8 cellular contexts compared by ENCODE assay signal in genomic region chr10:62380002-62380401, GRCh38. TPM values are rescaled to one million over a fixed set of nuclear protein-coding genes. Genes with fewer than 3 reads are reported as not detected.
DNase-seq lines count a peak whose midpoint lies in the region; ATAC-seq and TF ChIP-seq lines count a peak whose summit lies in the region.
"Had no signal": no experiment of that assay in that cellular context is flagged by ENCODE, and none has a peak within 500 bp of the region (broad histone marks: within the 10 kb centered on the region; RNA-seq: fewer than 3 reads in every experiment).

No MANE protein-coding gene starts in this region.

- H3K9ac ChIP-seq in GM23248 (no peak overlapping the region), neural progenitor cell (no peak overlapping the region)

- H3K79me2 ChIP-seq in GM23248 (ENCODE audit: insufficient read depth) (no peaks in the 10 kb centered on the region), osteoblast (ENCODE audit: insufficient read depth, low read length) (no peaks in the 10 kb centered on the region), neural progenitor cell (ENCODE audit: low read depth) (no peaks in the 10 kb centered on the region)

- no peaks in the 10 kb centered on the region for H3K36me3 ChIP-seq in GM23248 (ENCODE audit: low read depth)
- H3K36me3 ChIP-seq in osteoblast (ENCODE audit: insufficient read depth, low read length): no peaks in the 10 kb centered on the region
- no peaks in the 10 kb centered on the region for H3K36me3 ChIP-seq in neural progenitor cell

- no peaks in the 10 kb centered on the region for H3K9me3 Mint-ChIP-seq in neural progenitor cell
- H3K9me3 Mint-ChIP-seq: activated CD4-positive, alpha-beta T cell treated with anti-CD3 and anti-CD28 coated beads, Interleukin-2, amount 10 ng/mL, durations not matched to agents 7 days and 5 days had no signal

- peaks cover 31% of the 10 kb centered on the region for H3F3A ChIP-seq in GM23248 (ENCODE audit: insufficient read depth)
- H3F3A ChIP-seq in neural progenitor cell (ENCODE audit: low read depth): peaks cover 1% of the 10 kb centered on the region

- peaks cover 4% of the 10 kb centered on the region for H3K4me1 Mint-ChIP-seq in neural progenitor cell

- peaks cover 42% of the 10 kb centered on the region for H3K4me1 ChIP-seq in GM23248 (ENCODE audit: insufficient read depth)
- peaks cover 21% of the 10 kb centered on the region for H3K4me1 ChIP-seq in osteoblast (ENCODE audit: insufficient read depth, low read length)
- no peaks in the 10 kb centered on the region for H3K4me1 ChIP-seq in neural progenitor cell

- H3K27me3 ChIP-seq in GM23248 (replicated peaks; ENCODE audit: insufficient read depth) (no peaks in the 10 kb centered on the region), osteoblast (ENCODE audit: insufficient read depth, low read length) (peaks cover 2% of the 10 kb centered on the region), neural progenitor cell (peaks cover 19% of the 10 kb centered on the region)

- H3K27me3 Mint-ChIP-seq in neural progenitor cell (ENCODE audit: insufficient read depth, low read depth): no peaks in the 10 kb centered on the region

- H2AFZ ChIP-seq in GM23248 (no peak overlapping the region), osteoblast (ENCODE audit: low read length) (no peak overlapping the region), neural progenitor cell (replicated peaks) (no peak overlapping the region)

- H3K4me3 Mint-ChIP-seq in neural progenitor cell: no peak overlapping the region
- H3K4me3 Mint-ChIP-seq: activated CD4-positive, alpha-beta T cell treated with anti-CD3 and anti-CD28 coated beads, Interleukin-2, amount 10 ng/mL, durations not matched to agents 7 days and 5 days had no signal

- no peak for ATAC-seq in HG02610 (IDR thresholded peaks at IDR 0.05; ENCODE audit: unreplicated experiment)

- no peak overlapping the region for H3K4me3 ChIP-seq in GM23248
- no peak overlapping the region for H3K4me3 ChIP-seq in osteoblast (ENCODE audit: insufficient read depth, low read length)
- H3K4me3 ChIP-seq in neural progenitor cell: no peak overlapping the region

- DNase-seq in GM23248: peak; percentile 85
- DNase-seq in NCI-H460 (ENCODE audit: extremely low read depth, low read depth): peak; percentile 56
- peak; percentile 15 for DNase-seq in cerebellar cortex (ENCODE audit: low spot score)
- peak; percentile 64 for DNase-seq in osteoblast (ENCODE audit: insufficient read length, low spot score, missing footprints)
- no peak for DNase-seq in NCI-H187 treated with DMSO at 0.1 percent for 48 hours (lab: John Stamatoyannopoulos, UW)
- DNase-seq in neural progenitor cell (ENCODE audit: low spot score): no peak
- DNase-seq: activated CD4-positive, alpha-beta T cell treated with anti-CD3 and anti-CD28 coated beads, Interleukin-2, amount 10 ng/mL, durations not matched to agents 7 days and 5 days had no signal

- no peaks in the 10 kb centered on the region for H3K9me2 ChIP-seq in GM23248 (ENCODE audit: insufficient read depth)

- H3K27ac Mint-ChIP-seq in neural progenitor cell: no peak overlapping the region
- H3K27ac Mint-ChIP-seq: activated CD4-positive, alpha-beta T cell treated with anti-CD3 and anti-CD28 coated beads, Interleukin-2, amount 10 ng/mL, durations not matched to agents 7 days and 5 days had no signal

- in situ Hi-C loops in GM23248 (cut with MboI): no loop called here

- H4K20me1 ChIP-seq in GM23248 (ENCODE audit: insufficient read depth): no peaks in the 10 kb centered on the region
- H4K20me1 ChIP-seq in osteoblast (ENCODE audit: insufficient read depth, low read length): no peaks in the 10 kb centered on the region
- no peaks in the 10 kb centered on the region for H4K20me1 ChIP-seq in neural progenitor cell (ENCODE audit: low read depth)

- H3K9me3 ChIP-seq in GM23248 (ENCODE audit: low read depth): no peaks in the 10 kb centered on the region
- H3K9me3 ChIP-seq in osteoblast (ENCODE audit: low read depth, low read length): no peaks in the 10 kb centered on the region
- no peaks in the 10 kb centered on the region for H3K9me3 ChIP-seq in neural progenitor cell (ENCODE audit: low read depth)

- no peak for TF ChIP-seq CTCF in osteoblast (IDR thresholded peaks at IDR 0.05; ENCODE audit: extremely low read depth, low read depth, low read length)
- TF ChIP-seq CTCF in neural progenitor cell (IDR thresholded peaks at IDR 0.05): no peak

- H3K4me2 ChIP-seq in GM23248 (ENCODE audit: unreplicated experiment) (no peak overlapping the region), osteoblast (ENCODE audit: insufficient read depth, low read length) (no peak overlapping the region), neural progenitor cell (no peak overlapping the region)

- H3K27ac ChIP-seq in GM23248: no peak overlapping the region
- no peak overlapping the region for H3K27ac ChIP-seq in osteoblast (ENCODE audit: low read depth, low read length)
- no peak overlapping the region for H3K27ac ChIP-seq in neural progenitor cell

- no peaks in the 10 kb centered on the region for H3K36me3 Mint-ChIP-seq in neural progenitor cell

- whole genome bisulfite sequencing in GM23248 (ENCODE audit: low coverage in 1 of 2, low lambda C conversion rate in 2 of 2, missing lambda C conversion rate in 2 of 2), 2 experiments: 0 to 3% methylated on average over 1 of the region's 1 CpG

RNA-seq across cellular contexts. Expression of gene ZNF365, which starts 5.8 kb away (rescaled TPM):
- total RNA-seq in GM23248 (2014; rRNA removed; shearing (Covaris generic)): 0.86 and 2.4 TPM in 2 replicates
- polyA plus RNA-seq in GM23248 (2016; fragmentation: Nextera tagmentation; extraction: Ambion mirVana): 0.76 and 1.4 TPM in 2 replicates
- 3.3 and 4.2 TPM in 2 replicates for total RNA-seq in NCI-H460 (2014; rRNA removed; shearing (Covaris generic))
- polyA plus RNA-seq in NCI-H460 (2014; cell fraction: nucleus; rRNA removed): 0.21 and 0.27 TPM in 2 replicates
- total RNA-seq in osteoblast: 9.1 and 9.8 TPM in 2 replicates
- total RNA-seq in neural progenitor cell (ENCODE audit: low replicate concordance): 0.26 and 0.28 TPM in 2 replicates

Comparison
In these comparisons a context has a peak if more than half of its experiments do, and no peak if none do; other contexts are left out.
1. DNase-seq: peak in GM23248 (single experiment), NCI-H460 (single experiment), cerebellar cortex (single experiment) and osteoblast (single experiment); none in NCI-H187 treated with DMSO at 0.1 percent for 48 hours (single experiment) and neural progenitor cell (single experiment).